Comparison of ENCODE assay signal across 23 cellular contexts in genomic region chr20:32624687-32625345, GRCh38. TPM values are rescaled to one million over a fixed set of nuclear protein-coding genes. Genes with fewer than 3 reads are reported as not detected.
"Had no signal": no experiment of that assay in that cellular context is flagged by ENCODE, and none has a peak within 500 bp of the region (broad histone marks: within the 10 kb centered on the region; RNA-seq: fewer than 3 reads in every experiment).

No MANE protein-coding gene starts in this region.

- ATAC-seq: esophagus mucosa; heart right ventricle; natural killer cell; psoas muscle; sciatic nerve; stimulated activated naive B cell treated with anti-CD40 and anti-IgM and Interleukin-4, amounts not matched to agents 10 μg/mL and 1 μg/mL and 100 μg/mL, for 72 hours; stimulated activated naive CD8-positive, alpha-beta T cell treated with anti-CD3 and anti-CD28 coated beads, Interleukin-15, amount 100 ng/mL, for 72 hours; upper lobe of right lung had no signal

- H3K9me3 Mint-ChIP-seq: natural killer cell; stimulated activated naive B cell treated with anti-CD40 and anti-IgM and Interleukin-4, amounts not matched to agents 10 μg/mL and 1 μg/mL and 100 μg/mL, for 72 hours; stimulated activated naive CD8-positive, alpha-beta T cell treated with anti-CD3 and anti-CD28 coated beads, Interleukin-15, amount 100 ng/mL, for 72 hours had no signal

- DNase-seq: cortex of kidney; dorsolateral prefrontal cortex; effector CD8-positive, alpha-beta T cell; heart right ventricle; hypothalamus; kidney glomerular epithelial cell; mammary epithelial cell; natural killer cell; psoas muscle; retina; spleen; stimulated activated CD4-positive, alpha-beta T cell treated with anti-CD3 and anti-CD28 coated beads, Interleukin-2, amount 100 ng/mL, for 24 hours; stimulated activated CD4-positive, alpha-beta T cell treated with anti-CD3 and anti-CD28 coated beads, Interleukin-4, amount 100 ng/mL, for 4 hours; stimulated activated naive B cell treated with anti-CD40 and anti-IgM and Interleukin-4, amounts not matched to agents 10 μg/mL and 1 μg/mL and 100 μg/mL, for 72 hours; stimulated activated naive CD8-positive, alpha-beta T cell treated with anti-CD3 and anti-CD28 coated beads, Interleukin-15, amount 100 ng/mL, for 72 hours; testis; upper lobe of right lung had no signal

- H3K27me3 ChIP-seq: dorsolateral prefrontal cortex, testis, vagina had no signal

- H3K27me3 Mint-ChIP-seq: stimulated activated naive CD8-positive, alpha-beta T cell treated with anti-CD3 and anti-CD28 coated beads, Interleukin-15, amount 100 ng/mL, for 72 hours had no signal

- H3K4me3 Mint-ChIP-seq: natural killer cell; stimulated activated naive B cell treated with anti-CD40 and anti-IgM and Interleukin-4, amounts not matched to agents 10 μg/mL and 1 μg/mL and 100 μg/mL, for 72 hours; stimulated activated naive CD8-positive, alpha-beta T cell treated with anti-CD3 and anti-CD28 coated beads, Interleukin-15, amount 100 ng/mL, for 72 hours had no signal

- H3K27ac Mint-ChIP-seq: natural killer cell had no signal

- H3K27ac ChIP-seq: dorsolateral prefrontal cortex, heart right ventricle, psoas muscle, spleen, testis, tibial nerve, upper lobe of right lung, vagina had no signal

- H3K36me3 ChIP-seq: heart right ventricle, spleen, tibial nerve, upper lobe of right lung, vagina had no signal

- H3K9me3 ChIP-seq: heart right ventricle, psoas muscle, spleen, testis, tibial nerve, upper lobe of right lung, vagina had no signal

- H3K36me3 Mint-ChIP-seq: natural killer cell; stimulated activated naive B cell treated with anti-CD40 and anti-IgM and Interleukin-4, amounts not matched to agents 10 μg/mL and 1 μg/mL and 100 μg/mL, for 72 hours had no signal

- H3K4me3 ChIP-seq: dorsolateral prefrontal cortex, heart right ventricle, psoas muscle, spleen, testis, tibial nerve, upper lobe of right lung, vagina had no signal

RNA-seq across cellular contexts. Expression of gene C20orf203, which starts 48.9 kb away (rescaled TPM):
- total RNA-seq: esophagus mucosa, glomerular endothelial cell, mammary epithelial cell, mucosa of gallbladder, vagina had no signal
- polyA plus RNA-seq: mammary epithelial cell, psoas muscle had no signal
